ENCODE assay signal across 8 cellular contexts in genomic region chr12:49567611-49568441, GRCh38. TPM values are rescaled to one million over a fixed set of nuclear protein-coding genes. Genes with fewer than 3 reads are reported as not detected.
A peak's percentile ranks its signal among the peaks of the same experiment; 100 is the strongest.
DNase-seq lines count a peak whose midpoint lies in the region; ATAC-seq and TF ChIP-seq lines count a peak whose summit lies in the region.

Gene MCRS1, minus strand, starts transcription at chr12:49568142. Its CDS starts 1,411 bp downstream, at chr12:49566731.

- ATAC-seq in GM19035 (IDR thresholded peaks at IDR 0.05; ENCODE audit: unreplicated experiment), result peak; percentile 85
- peak; percentile 87 for ATAC-seq in HG03354 (IDR thresholded peaks at IDR 0.05; ENCODE audit: poor library complexity, severe bottlenecking, unreplicated experiment)

- peaks cover 6% of the 10 kb centered on the region for H3K36me3 Mint-ChIP-seq in chondrocyte (ENCODE audit: low read depth)

- no peaks in the 10 kb centered on the region for H3K9me3 Mint-ChIP-seq in chondrocyte (ENCODE audit: low read depth)

- H3K27me3 Mint-ChIP-seq in chondrocyte (ENCODE audit: low read depth), result no peaks in the 10 kb centered on the region

- no peak for TF ChIP-seq CTCF in AG09319 (IDR thresholded peaks at IDR 0.05; ENCODE audit: low read depth, low read length)
- TF ChIP-seq CTCF in chondrocyte (IDR thresholded peaks at IDR 0.05), result no peak

- peak within 1 kb of the TSS; percentile 95 for H3K27ac Mint-ChIP-seq in chondrocyte (ENCODE audit: unreplicated experiment)

- H3K4me1 Mint-ChIP-seq in chondrocyte (ENCODE audit: low read depth), result peaks cover 41% of the 10 kb centered on the region

- H3K4me3 Mint-ChIP-seq in chondrocyte (ENCODE audit: unreplicated experiment), result peak within 1 kb of the TSS; percentile 95

- DNase-seq in AG09319 (ENCODE audit: extremely low read depth, low read depth) (peak; percentile 71), NCI-H510A (lab: John Stamatoyannopoulos, UW) (peak; percentile 91), chondrocyte (ENCODE audit: low spot score) (no peak), kidney glomerular epithelial cell (lab: John Stamatoyannopoulos, UW) (peak; percentile 79)
- DNase-seq in activated CD4-positive, alpha-beta T cell treated with anti-CD3 and anti-CD28 coated beads for 24 hours (ENCODE audit: low read depth in 2 of 2), result peak; percentile 83 to 84
- peak; percentile 69 to 76 for DNase-seq in stimulated activated CD4-positive, alpha-beta T cell treated with anti-CD3 and anti-CD28 coated beads, Interleukin-1b, Interleukin-23, amount 100 ng/mL, for 1 hour (ENCODE audit: low read depth in 2 of 2)

RNA-seq across cellular contexts. Expression of gene MCRS1, which starts in this region (rescaled TPM):
- total RNA-seq in chondrocyte, result 44.9 to 55.9 TPM (median 47.2 TPM) in 3 replicates
